21 cellular contexts compared by ENCODE assay signal in the genomic region with DNA sequence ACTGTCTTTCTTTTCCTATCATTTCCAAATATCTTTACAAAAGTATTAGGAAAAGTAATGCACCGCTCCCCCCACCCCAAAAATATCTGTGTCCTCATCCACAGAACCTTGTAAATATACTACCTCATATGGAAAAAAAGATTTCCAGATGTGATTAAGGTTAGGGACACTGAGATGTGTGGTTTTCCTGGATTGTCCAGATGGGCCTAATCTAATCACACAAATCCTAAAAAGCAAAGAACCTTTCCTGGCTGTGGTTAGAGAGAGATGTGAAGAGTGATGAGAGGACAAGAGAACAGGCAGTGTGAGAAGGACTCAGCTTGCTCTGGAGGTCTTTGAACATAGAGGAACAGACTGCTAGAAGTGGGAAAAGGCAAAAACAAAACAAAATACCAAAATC.
"Had no signal": no experiment of that assay in that cellular context is flagged by ENCODE, and none has a peak within 500 bp of the region (broad histone marks: within the 10 kb centered on the region; RNA-seq: fewer than 3 reads in every experiment).

No MANE protein-coding gene starts in this region.

- H3K4me1 Mint-ChIP-seq: T-cell had no signal

- H3K27ac Mint-ChIP-seq: T-cell had no signal

- H3K27me3 Mint-ChIP-seq: T-cell had no signal

- H3K4me3 Mint-ChIP-seq: T-cell had no signal

- DNase-seq: IMR-90, Karpas-422, KG1, MG63, NCI-H1092, NCI-H1105 treated with DMSO at 0.1 percent for 48 hours, NCI-H1417 treated with DMSO at 0.1 percent for 48 hours, NCI-H187, NCI-H2029, NCI-H2081 treated with DMSO at 0.1 percent for 48 hours, NCI-H2171, NCI-H226, NCI-H446, NCI-H510A, NCI-H524 treated with DMSO at 0.1 percent for 48 hours, NCI-H69, SHP77, SW 1271, T-cell had no signal

- ATAC-seq: HepG2, Panc1, T-cell had no signal

- H3K36me3 Mint-ChIP-seq: T-cell had no signal
